11 cellular contexts compared by ENCODE assay signal in the genomic region with DNA sequence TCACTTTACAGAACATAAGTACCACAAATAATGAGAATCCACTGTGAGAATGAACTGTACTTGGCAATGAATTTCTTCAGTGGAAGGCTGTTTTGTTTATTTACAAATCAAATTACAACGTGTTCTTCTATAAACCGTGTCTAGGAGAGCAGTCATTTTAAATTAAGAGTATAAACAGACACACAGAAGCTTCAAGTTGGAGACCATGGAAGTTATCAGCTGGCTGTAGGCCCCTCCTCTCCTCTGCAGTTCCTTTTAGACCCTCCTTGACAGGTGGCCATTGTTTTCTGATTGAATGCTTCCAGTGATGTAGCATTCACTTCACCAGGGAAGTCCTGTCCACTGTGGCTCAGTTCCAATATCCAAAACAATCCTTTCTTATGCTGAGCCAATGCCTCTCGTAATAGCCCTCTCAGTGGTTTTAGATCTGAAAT. TPM values are rescaled to one million over a fixed set of nuclear protein-coding genes. Genes with fewer than 3 reads are reported as not detected.
DNase-seq lines count a peak whose midpoint lies in the region; ATAC-seq, FAIRE-seq and TF ChIP-seq lines count a peak whose summit lies in the region.
"Had no signal": no experiment of that assay in that cellular context is flagged by ENCODE, and none has a peak within 500 bp of the region (broad histone marks: within the 10 kb centered on the region; RNA-seq: fewer than 3 reads in every experiment).

No MANE protein-coding gene starts in this region.

- POLR2A ChIA-PET in A549 (lab: Yijun Ruan, JAX), result interaction anchor here (1.8 kb wide), 1 partner anchor 8 kb away, joined by 9 read pairs; no protein-coding TSS in a partner anchor
- POLR2A ChIA-PET in activated CD4-positive, alpha-beta T cell treated with anti-CD3 and anti-CD28 coated beads, Interleukin-2, amount 10 ng/mL, durations not matched to agents 7 days and 5 days (lab: Charles Lee), result no interaction called here

- H3K9me3 ChIP-seq in A549 (no peaks in the 10 kb centered on the region), Loucy (ENCODE audit: insufficient read depth, low read depth, low read length) (no peaks in the 10 kb centered on the region), adipocyte (ENCODE audit: control insufficient read depth, low read length) (no peaks in the 10 kb centered on the region)

- H3K9ac ChIP-seq in Loucy (ENCODE audit: low read depth, low read length, poor library complexity, severe bottlenecking) (no peak overlapping the region), adipocyte (ENCODE audit: low read length) (no peak overlapping the region)
- H3K9ac ChIP-seq: KMS-11 had no signal

- TF ChIP-seq POLR2A in A549 (IDR thresholded peaks at IDR 0.05; ENCODE audit: low read length), result no peak

- H3K4me1 ChIP-seq in A549 (peaks cover 49% of the 10 kb centered on the region), Loucy (ENCODE audit: insufficient read depth, low read length, poor library complexity, severe bottlenecking) (peaks cover 22% of the 10 kb centered on the region), adipocyte (ENCODE audit: control insufficient read depth, insufficient read depth, low read length) (peaks cover 7% of the 10 kb centered on the region)

- peaks cover 29% of the 10 kb centered on the region for H3K4me1 Mint-ChIP-seq in stimulated activated memory B cell treated with anti-CD40 and anti-IgM and Interleukin-4, amounts not matched to agents 10 μg/mL and 1 μg/mL and 100 μg/mL, for 72 hours
- H3K4me1 Mint-ChIP-seq in activated CD4-positive, alpha-beta T cell treated with anti-CD3 and anti-CD28 coated beads, Interleukin-2, amount 10 ng/mL, durations not matched to agents 7 days and 5 days, result peaks cover 55% of the 10 kb centered on the region

- DNase-seq in A549 (ENCODE audit: low read depth in 1 of 2, low spot score in 1 of 2) (no peak), adipocyte (ENCODE audit: low read depth) (peak; percentile 20), inferior parietal cortex (ENCODE audit: extremely low spot score) (peak; percentile 62)
- no peak for DNase-seq in stimulated activated CD4-positive, alpha-beta T cell treated with anti-CD3 and anti-CD28 coated beads, Interleukin-1b, Interleukin-23, amount 100 ng/mL, for 48 hours
- no peak for DNase-seq in activated CD4-positive, alpha-beta T cell treated with anti-CD3 and anti-CD28 coated beads, Interleukin-2, amount 10 ng/mL, durations not matched to agents 7 days and 5 days
- DNase-seq: CD4-positive, alpha-beta T cell had no signal

- CTCF ChIA-PET in A549 (lab: Yijun Ruan, JAX), result interaction anchor here (0.9 to 1.2 kb wide), 3 partner anchors 40 to 216 kb away, joined by 3 read pairs; a partner anchor contains a TSS
- CTCF ChIA-PET in activated CD4-positive, alpha-beta T cell treated with anti-CD3 and anti-CD28 coated beads, Interleukin-2, amount 10 ng/mL, durations not matched to agents 7 days and 5 days (lab: Charles Lee), result no interaction called here

- no peak for TF ChIP-seq RAD21 in A549 (conservative IDR thresholded peaks at IDR 0.05 in 1 of 2, IDR thresholded peaks at IDR 0.05 in 1 of 2)

- H3K4me2 ChIP-seq in A549 (peak overlapping the region; percentile 55; the same call in 2 of the 3 replicates), Loucy (ENCODE audit: low read depth, low read length, poor library complexity, severe bottlenecking) (no peak overlapping the region)
- H3K4me2 ChIP-seq: KMS-11 had no signal

- no peaks in the 10 kb centered on the region for H3K36me3 Mint-ChIP-seq in stimulated activated memory B cell treated with anti-CD40 and anti-IgM and Interleukin-4, amounts not matched to agents 10 μg/mL and 1 μg/mL and 100 μg/mL, for 72 hours
- H3K36me3 Mint-ChIP-seq in activated CD4-positive, alpha-beta T cell treated with anti-CD3 and anti-CD28 coated beads, Interleukin-2, amount 10 ng/mL, durations not matched to agents 7 days and 5 days (ENCODE audit: low read depth), result peaks cover 3% of the 10 kb centered on the region

- no peaks in the 10 kb centered on the region for H3K9me3 Mint-ChIP-seq in stimulated activated memory B cell treated with anti-CD40 and anti-IgM and Interleukin-4, amounts not matched to agents 10 μg/mL and 1 μg/mL and 100 μg/mL, for 72 hours
- no peaks in the 10 kb centered on the region for H3K9me3 Mint-ChIP-seq in activated CD4-positive, alpha-beta T cell treated with anti-CD3 and anti-CD28 coated beads, Interleukin-2, amount 10 ng/mL, durations not matched to agents 7 days and 5 days
- H3K9me3 Mint-ChIP-seq: CD4-positive, alpha-beta T cell; T-helper 1 cell treated with Interleukin-12 subunit alpha and Interleukin-12 subunit beta and Interleukin-4 antibody, amounts not matched to agents 30 μg/mL and 1 μg/mL, for 36 hours had no signal

- H3K27ac Mint-ChIP-seq in stimulated activated memory B cell treated with anti-CD40 and anti-IgM and Interleukin-4, amounts not matched to agents 10 μg/mL and 1 μg/mL and 100 μg/mL, for 72 hours, result no peak overlapping the region
- no peak overlapping the region for H3K27ac Mint-ChIP-seq in activated CD4-positive, alpha-beta T cell treated with anti-CD3 and anti-CD28 coated beads, Interleukin-2, amount 10 ng/mL, durations not matched to agents 7 days and 5 days
- H3K27ac Mint-ChIP-seq: CD4-positive, alpha-beta T cell had no signal

- H3K9me2 ChIP-seq in Loucy (replicated peaks; ENCODE audit: low read depth, low read length), result no peaks in the 10 kb centered on the region

- peak in 1 of 2 experiments; percentile 33; a peak in 3 of 6 replicates for ATAC-seq in A549
- no peak for ATAC-seq in stimulated activated memory B cell treated with anti-CD40 and anti-IgM and Interleukin-4, amounts not matched to agents 10 μg/mL and 1 μg/mL and 100 μg/mL, for 72 hours
- ATAC-seq in HG02571 (IDR thresholded peaks at IDR 0.05; ENCODE audit: unreplicated experiment), result no peak

- TF ChIP-seq EP300 in A549 (IDR thresholded peaks at IDR 0.05), result no peak

- no peaks in the 10 kb centered on the region for H3K27me3 Mint-ChIP-seq in stimulated activated memory B cell treated with anti-CD40 and anti-IgM and Interleukin-4, amounts not matched to agents 10 μg/mL and 1 μg/mL and 100 μg/mL, for 72 hours
- H3K27me3 Mint-ChIP-seq in activated CD4-positive, alpha-beta T cell treated with anti-CD3 and anti-CD28 coated beads, Interleukin-2, amount 10 ng/mL, durations not matched to agents 7 days and 5 days, result no peaks in the 10 kb centered on the region
- H3K27me3 Mint-ChIP-seq: CD4-positive, alpha-beta T cell had no signal

- no peaks in the 10 kb centered on the region for H3F3A ChIP-seq in Loucy (ENCODE audit: low read depth)

- no peak for FAIRE-seq in A549 (lab: Jason Lieb, UNC)

- no peak overlapping the region for H3K4me3 ChIP-seq in A549
- H3K4me3 ChIP-seq in Loucy (ENCODE audit: low read length, poor library complexity, severe bottlenecking), result no peak overlapping the region
- no peak overlapping the region for H3K4me3 ChIP-seq in adipocyte (ENCODE audit: low read length)

- H3K27me3 ChIP-seq in Loucy (ENCODE audit: insufficient read depth, low read length, poor library complexity, severe bottlenecking) (no peaks in the 10 kb centered on the region), adipocyte (replicated peaks; ENCODE audit: control insufficient read depth, insufficient read depth, low read length) (no peaks in the 10 kb centered on the region)

- H3K27ac ChIP-seq in A549, result peak overlapping the region; percentile 54 to 77; a peak in 4 of 6 replicates
- H3K27ac ChIP-seq: KMS-11 had no signal

- H4K20me1 ChIP-seq in Loucy (ENCODE audit: insufficient read depth, low read length, poor library complexity, severe bottlenecking), result no peaks in the 10 kb centered on the region

- H3K36me3 ChIP-seq in Loucy (ENCODE audit: insufficient read depth, low read length), result no peaks in the 10 kb centered on the region
- no peaks in the 10 kb centered on the region for H3K36me3 ChIP-seq in adipocyte (ENCODE audit: control insufficient read depth, insufficient read depth, low read length, severe bottlenecking)

- H2AFZ ChIP-seq in Loucy (ENCODE audit: low read length), result 0 out of 2 replicates have a peak overlapping the region, but pooled peaks have one; percentile 22

- H3K4me3 Mint-ChIP-seq in stimulated activated memory B cell treated with anti-CD40 and anti-IgM and Interleukin-4, amounts not matched to agents 10 μg/mL and 1 μg/mL and 100 μg/mL, for 72 hours, result no peak overlapping the region
- no peak overlapping the region for H3K4me3 Mint-ChIP-seq in activated CD4-positive, alpha-beta T cell treated with anti-CD3 and anti-CD28 coated beads, Interleukin-2, amount 10 ng/mL, durations not matched to agents 7 days and 5 days
- H3K4me3 Mint-ChIP-seq: CD4-positive, alpha-beta T cell; T-helper 1 cell treated with Interleukin-12 subunit alpha and Interleukin-12 subunit beta and Interleukin-4 antibody, amounts not matched to agents 30 μg/mL and 1 μg/mL, for 36 hours had no signal

- 46% methylated on average over 3 of the region's 3 CpGs for WGBS in A549 (ENCODE audit: missing lambda C conversion rate)

- H3K79me2 ChIP-seq in Loucy (ENCODE audit: insufficient read depth, low read length), result no peaks in the 10 kb centered on the region

- no peak for TF ChIP-seq CTCF in A549 (IDR thresholded peaks at IDR 0.05)
- TF ChIP-seq CTCF in Loucy (conservative IDR thresholded peaks at IDR 0.05; ENCODE audit: low read length), result no peak

TF ChIP-seq in A549, 52 proteins besides CTCF, POLR2A, EP300 and RAD21:
- no peak for TF ChIP-seq BHLHE40 (IDR thresholded peaks at IDR 0.05; ENCODE audit: low read depth, low read length)
TF ChIP-seq in A549: peak in this region for 0.

RNA-seq across cellular contexts. Expression of a gene that starts 7.3 kb away (rescaled TPM):
- polyA plus RNA-seq in A549 (2011; rRNA removed) (94.7 and 126 TPM in 2 replicates), A549 (2017; fragmentation: RNase III; extraction: RNeasy Plus Mini Kit Qiagen cat#74134 plus additional on column Dnase treatment) (46.5 to 49.1 TPM (median 48.4 TPM) in 3 replicates)
- 15.3 and 16.6 TPM in 2 replicates for polyA plus RNA-seq in A549 (2012; cell fraction: cytosol; rRNA removed)
- 5.6 and 9.9 TPM in 2 replicates for polyA plus RNA-seq in A549 (2012; cell fraction: nucleus; rRNA removed)
- 65.2 and 66.6 TPM in 2 replicates for polyA minus RNA-seq in A549 (2011; rRNA and poly(A)+ RNA removed)
- total RNA-seq in activated CD4-positive, alpha-beta T cell treated with anti-CD3 and anti-CD28 coated beads, Interleukin-2, amount 10 ng/mL, durations not matched to agents 7 days and 5 days, result 10 to 100 TPM; 23.4 to 25.4 TPM

RNA-seq across cellular contexts. Expression of a gene that starts 40.1 kb away (rescaled TPM):
- polyA plus RNA-seq in A549 (2011; rRNA removed) (19.2 and 22.3 TPM in 2 replicates), A549 (2017; fragmentation: RNase III; extraction: RNeasy Plus Mini Kit Qiagen cat#74134 plus additional on column Dnase treatment) (60.2 to 61.3 TPM (median 60.3 TPM) in 3 replicates)
- 7.5 and 10.9 TPM in 2 replicates for polyA plus RNA-seq in A549 (2012; cell fraction: cytosol; rRNA removed)
- polyA plus RNA-seq in A549 (2012; cell fraction: nucleus; rRNA removed), result 3.0 and 6.1 TPM in 2 replicates
- 4.5 and 5.4 TPM in 2 replicates for polyA minus RNA-seq in A549 (2011; rRNA and poly(A)+ RNA removed)
- 10 to 100 TPM; 32.0 to 34.4 TPM for total RNA-seq in activated CD4-positive, alpha-beta T cell treated with anti-CD3 and anti-CD28 coated beads, Interleukin-2, amount 10 ng/mL, durations not matched to agents 7 days and 5 days

Comparison
In these comparisons a context has a peak if more than half of its experiments do, and no peak if none do; other contexts are left out.
1. DNase-seq: peak in adipocyte (single experiment) and inferior parietal cortex (single experiment); none in A549 (0 of 2), stimulated activated CD4-positive, alpha-beta T cell treated with anti-CD3 and anti-CD28 coated beads, Interleukin-1b, Interleukin-23, amount 100 ng/mL, for 48 hours (single experiment) and activated CD4-positive, alpha-beta T cell treated with anti-CD3 and anti-CD28 coated beads, Interleukin-2, amount 10 ng/mL, durations not matched to agents 7 days and 5 days (single experiment).